8 cellular contexts compared by ENCODE assay signal in the genomic region with DNA sequence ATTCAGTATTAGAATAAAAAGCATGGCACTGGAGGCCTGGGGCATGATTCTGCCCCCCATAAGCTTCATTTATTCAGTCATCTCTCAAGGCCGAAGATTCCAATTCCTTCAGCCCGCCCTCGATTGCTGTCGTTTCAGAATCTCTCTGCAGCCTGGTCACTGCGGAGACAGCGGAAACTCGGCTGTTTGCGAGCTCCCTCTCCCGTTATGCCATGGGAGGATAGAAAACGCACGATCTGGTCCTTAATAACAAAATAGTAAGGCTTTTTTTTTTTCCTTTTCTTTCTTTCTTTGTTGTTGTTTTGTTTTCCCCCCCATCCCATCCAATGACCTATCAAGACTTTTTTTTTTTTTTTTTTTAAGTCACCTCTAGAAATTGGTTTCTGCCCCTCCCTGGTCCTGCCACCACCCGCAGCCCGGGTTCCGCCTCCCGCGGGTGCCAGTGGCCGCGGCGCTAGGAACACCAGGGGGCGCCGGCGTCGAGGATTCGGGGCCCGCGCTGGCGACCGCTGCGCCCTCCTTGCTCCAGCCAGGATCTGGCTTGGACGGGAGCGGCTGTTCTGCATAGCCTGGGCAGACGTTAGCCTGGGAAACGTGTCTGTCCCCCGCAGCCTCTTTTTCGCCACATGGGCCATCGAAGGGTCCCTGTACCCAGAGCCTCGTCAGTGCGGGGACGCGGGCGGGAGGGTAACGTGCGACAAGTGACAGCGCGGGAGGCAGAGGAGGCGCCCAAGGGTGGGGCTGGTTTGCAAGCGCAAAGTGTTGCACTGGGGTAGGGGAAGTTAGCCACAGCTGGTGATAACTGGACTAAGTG. TPM values are rescaled to one million over a fixed set of nuclear protein-coding genes. Genes with fewer than 3 reads are reported as not detected.
DNase-seq lines count a peak whose midpoint lies in the region; ATAC-seq and TF ChIP-seq lines count a peak whose summit lies in the region.

No MANE protein-coding gene starts in this region.

- 7% methylated on average over 14 to 23 of the region's 47 CpGs for WGBS in gastroesophageal sphincter (ENCODE audit: low coverage in 1 of 2), 2 donors
- WGBS in testis, 2 donors, result 2% methylated on average over 38 to 47 of the region's 47 CpGs

- no peaks in the 10 kb centered on the region for H3K36me3 ChIP-seq in KMS-11 (ENCODE audit: insufficient read depth)
- no peaks in the 10 kb centered on the region for H3K36me3 ChIP-seq in RWPE2 (ENCODE audit: low read depth)
- no peaks in the 10 kb centered on the region for H3K36me3 ChIP-seq in gastroesophageal sphincter
- no peaks in the 10 kb centered on the region for H3K36me3 ChIP-seq in testis (ENCODE audit: low read depth, missing control alignments)

- H4K20me1 ChIP-seq in KMS-11 (ENCODE audit: insufficient read depth), result no peaks in the 10 kb centered on the region

- peak overlapping the region; percentile 78 for H2AFZ ChIP-seq in KMS-11 (ENCODE audit: low read depth)

- peak overlapping the region; percentile 65 for H3K4me2 ChIP-seq in KMS-11

- no peaks in the 10 kb centered on the region for H3K79me2 ChIP-seq in KMS-11 (ENCODE audit: insufficient read depth, low read depth)

- H3K27ac ChIP-seq in KMS-11 (no peak overlapping the region), RWPE2 (ENCODE audit: poor library complexity, severe bottlenecking) (no peak overlapping the region), gastroesophageal sphincter (no peak overlapping the region), testis (no peak overlapping the region)

- H3K9me3 ChIP-seq in RWPE2 (ENCODE audit: severe bottlenecking) (no peaks in the 10 kb centered on the region), gastroesophageal sphincter (no peaks in the 10 kb centered on the region), testis (no peaks in the 10 kb centered on the region)

- peaks cover 3% of the 10 kb centered on the region for H3K4me1 ChIP-seq in KMS-11 (ENCODE audit: low read depth, poor library complexity, severe bottlenecking)
- H3K4me1 ChIP-seq in RWPE2 (ENCODE audit: insufficient read depth, poor library complexity, severe bottlenecking), result no peaks in the 10 kb centered on the region
- peaks cover 0 to 13% (median 4%) of the 10 kb centered on the region in 3 donors for H3K4me1 ChIP-seq in gastroesophageal sphincter
- peaks cover 5% of the 10 kb centered on the region for H3K4me1 ChIP-seq in testis

- intact Hi-C loops in testis (cut with DNase I; ENCODE audit: low total_unique reads), result loop anchor here (10.0 kb wide), 1 partner anchor 96 kb away; no protein-coding TSS in a partner anchor

- DNase-seq in DMS 273 treated with DMSO at 0.1 percent for 48 hours (lab: John Stamatoyannopoulos, UW), result peak; percentile 30
- DNase-seq in RWPE2 (ENCODE audit: low spot score), result no peak
- peak; percentile 18 for DNase-seq in activated gamma-delta T cell (lab: John Stamatoyannopoulos, UW)
- DNase-seq in omental fat pad (ENCODE audit: low spot score), result peak; percentile 58
- peak; percentile 83 for DNase-seq in testis

- H3K4me3 ChIP-seq in KMS-11 (IDR thresholded peaks at IDR 0.05; ENCODE audit: insufficient read depth, low read depth, low read length) (no peak overlapping the region), RWPE2 (ENCODE audit: severe bottlenecking) (peak overlapping the region; percentile 22), gastroesophageal sphincter (peak overlapping the region in 1 of 2 donors; percentile 28), testis (peak overlapping the region; percentile 22 to 56)

- H3K27me3 ChIP-seq in KMS-11 (ENCODE audit: insufficient read depth, low read depth) (no peaks in the 10 kb centered on the region), RWPE2 (ENCODE audit: insufficient read depth, poor library complexity, severe bottlenecking) (peaks cover 14% of the 10 kb centered on the region), gastroesophageal sphincter (peaks cover 55% of the 10 kb centered on the region), testis (no peaks in the 10 kb centered on the region)

- TF ChIP-seq CTCF in KMS-11 (conservative IDR thresholded peaks at IDR 0.05; ENCODE audit: low read depth, low read length) (peak; percentile 95), RWPE2 (IDR thresholded peaks at IDR 0.05; ENCODE audit: poor library complexity, severe bottlenecking) (peak; percentile 94), gastroesophageal sphincter (IDR thresholded peaks at IDR 0.05) (peak; percentile 41 to 83 (median 72)), omental fat pad (IDR thresholded peaks at IDR 0.05) (peak in 2 of 3 donors; percentile 32 to 42), testis (IDR thresholded peaks at IDR 0.05) (peak in 2 of 3 experiments; percentile 64 to 76)

- ATAC-seq in GM21723 (IDR thresholded peaks at IDR 0.05; ENCODE audit: unreplicated experiment), result peak; percentile 95
- ATAC-seq in RWPE2 (ENCODE audit: low read depth), result peak; percentile 94
- peak; percentile 92 for ATAC-seq in gastroesophageal sphincter
- peak; percentile 77 for ATAC-seq in omental fat pad (ENCODE audit: low FRiP score)

- TF ChIP-seq POLR2A in gastroesophageal sphincter (IDR thresholded peaks at IDR 0.05) (no peak), testis (IDR thresholded peaks at IDR 0.05) (no peak)

- H3K9ac ChIP-seq in KMS-11, result peak overlapping the region; percentile 19; the same call in 1 of the 2 replicates

- no peak for TF ChIP-seq EP300 in gastroesophageal sphincter (IDR thresholded peaks at IDR 0.05)

RNA-seq across cellular contexts. Expression of a gene that starts 10.0 kb away (rescaled TPM):
- not detected for total RNA-seq in gastroesophageal sphincter
- total RNA-seq in omental fat pad, result under 1 TPM in 1 of 4 donors, not detected in 3; 0.46 TPM
- total RNA-seq in testis, result under 1 TPM; 0.31 to 0.55 TPM
- polyA plus RNA-seq in testis (ENCODE audit: insufficient read depth, low read depth, low replicate concordance), result 0.26 TPM

RNA-seq across cellular contexts. Expression of a gene that starts 35.2 kb away (rescaled TPM):
- not detected for total RNA-seq in gastroesophageal sphincter
- not detected for total RNA-seq in omental fat pad
- not detected for total RNA-seq in testis
- polyA plus RNA-seq in testis (ENCODE audit: insufficient read depth, low read depth, low replicate concordance), result not detected

RNA-seq across cellular contexts. Expression of a gene that starts 50.7 kb away (rescaled TPM):
- total RNA-seq in gastroesophageal sphincter, result 10 to 100 TPM; 64.0 to 80.4 (median 68.5) TPM
- total RNA-seq in omental fat pad, result 100 to 1,000 TPM in 1 of 4 donors, 10 to 100 TPM in 3; 78.7 to 100 (median 95.0) TPM
- total RNA-seq in testis, result 10 to 100 TPM; 72.9 to 98.9 TPM
- polyA plus RNA-seq in testis (ENCODE audit: insufficient read depth, low read depth, low replicate concordance), result 35.3 TPM

Comparison
In these comparisons a context has a peak if more than half of its experiments do, and no peak if none do; other contexts are left out.
1. CTCF ChIP-seq: peak in every context shown above with its lines; median percentile 95 in KMS-11; 94 in RWPE2; 72 in gastroesophageal sphincter; 70 in testis; 37 in omental fat pad.